ENCODE assay signal across 1 cellular context in the genomic region with DNA sequence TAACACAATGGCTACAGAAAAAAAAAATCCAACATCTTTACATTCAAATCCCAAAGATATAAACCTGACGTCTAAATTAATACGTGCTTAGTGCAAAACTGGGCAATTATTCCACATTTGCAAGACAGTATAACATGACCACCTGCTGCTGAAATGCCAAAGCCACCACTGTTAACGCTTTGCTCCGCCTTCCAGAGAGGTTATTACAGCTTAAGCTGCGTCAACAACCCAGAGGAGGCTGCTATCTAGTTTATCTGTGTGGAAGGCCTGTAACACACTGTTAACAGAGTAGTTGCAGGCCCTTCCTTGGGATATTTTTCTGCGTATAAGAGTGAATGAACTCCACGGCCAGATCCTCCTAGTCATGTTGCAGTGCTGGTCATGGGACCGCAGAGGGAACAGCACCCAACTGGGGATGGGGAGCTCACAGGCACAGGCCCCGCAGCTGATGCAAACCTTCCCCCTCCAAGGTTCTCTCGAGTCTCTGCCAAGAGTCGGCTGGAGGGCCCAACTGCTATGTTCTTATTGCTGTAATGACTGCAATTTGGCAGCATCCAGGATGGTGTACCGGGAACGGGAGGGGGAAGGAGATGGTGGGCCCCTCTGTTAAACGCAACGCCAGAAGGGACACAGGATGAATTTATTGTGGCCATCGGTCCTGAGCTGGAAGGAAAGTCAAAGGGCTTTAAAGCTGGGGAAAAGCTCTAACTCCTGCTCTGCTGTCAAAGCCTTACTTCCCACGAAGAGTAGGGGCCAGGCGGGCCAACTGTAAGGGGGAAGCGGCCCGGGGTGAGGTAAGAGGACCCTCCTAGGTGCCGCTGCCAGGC.
TF ChIP-seq lines count a peak whose summit lies in the region.

No MANE protein-coding gene starts in this region.

TF ChIP-seq in K562, 482 proteins besides CTCF, POLR2A, EP300 and RAD21 (continued from another document):
- no peak for TF ChIP-seq BRF2 (IDR thresholded peaks at IDR 0.05; ENCODE audit: borderline replicate concordance, insufficient read depth, insufficient read length)
- TF ChIP-seq, protein P1, sequence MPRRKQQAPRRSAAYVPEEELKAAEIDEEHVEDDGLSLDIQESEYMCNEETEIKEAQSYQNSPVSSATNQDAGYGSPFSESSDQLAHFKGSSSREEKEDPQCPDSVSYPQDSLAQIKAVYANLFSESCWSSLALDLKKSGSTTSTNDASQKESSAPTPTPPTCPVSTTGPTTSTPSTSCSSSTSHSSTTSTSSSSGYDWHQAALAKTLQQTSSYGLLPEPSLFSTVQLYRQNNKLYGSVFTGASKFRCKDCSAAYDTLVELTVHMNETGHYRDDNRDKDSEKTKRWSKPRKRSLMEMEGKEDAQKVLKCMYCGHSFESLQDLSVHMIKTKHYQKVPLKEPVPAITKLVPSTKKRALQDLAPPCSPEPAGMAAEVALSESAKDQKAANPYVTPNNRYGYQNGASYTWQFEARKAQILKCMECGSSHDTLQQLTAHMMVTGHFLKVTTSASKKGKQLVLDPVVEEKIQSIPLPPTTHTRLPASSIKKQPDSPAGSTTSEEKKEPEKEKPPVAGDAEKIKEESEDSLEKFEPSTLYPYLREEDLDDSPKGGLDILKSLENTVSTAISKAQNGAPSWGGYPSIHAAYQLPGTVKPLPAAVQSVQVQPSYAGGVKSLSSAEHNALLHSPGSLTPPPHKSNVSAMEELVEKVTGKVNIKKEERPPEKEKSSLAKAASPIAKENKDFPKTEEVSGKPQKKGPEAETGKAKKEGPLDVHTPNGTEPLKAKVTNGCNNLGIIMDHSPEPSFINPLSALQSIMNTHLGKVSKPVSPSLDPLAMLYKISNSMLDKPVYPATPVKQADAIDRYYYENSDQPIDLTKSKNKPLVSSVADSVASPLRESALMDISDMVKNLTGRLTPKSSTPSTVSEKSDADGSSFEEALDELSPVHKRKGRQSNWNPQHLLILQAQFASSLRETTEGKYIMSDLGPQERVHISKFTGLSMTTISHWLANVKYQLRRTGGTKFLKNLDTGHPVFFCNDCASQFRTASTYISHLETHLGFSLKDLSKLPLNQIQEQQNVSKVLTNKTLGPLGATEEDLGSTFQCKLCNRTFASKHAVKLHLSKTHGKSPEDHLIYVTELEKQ (CRISPR knock-in tag; IDR thresholded peaks at IDR 0.05): no peak
- TF ChIP-seq TARDBP (IDR thresholded peaks at IDR 0.05): no peak
- TF ChIP-seq ZNF280A (IDR thresholded peaks at IDR 0.05; ENCODE audit: low read depth, partially characterized antibody): no peak
- peak; percentile 66; the same call in 1 of the 2 replicates for TF ChIP-seq ZNF76 (CRISPR knock-in tag; IDR thresholded peaks at IDR 0.05; ENCODE audit: borderline replicate concordance)
- peak; percentile 57; the same call in 1 of the 2 replicates for TF ChIP-seq CEBPB (tag; IDR thresholded peaks at IDR 0.05)
- no peak for TF ChIP-seq ZBED1 (IDR thresholded peaks at IDR 0.05)
